ENCODE assay signal across 12 cellular contexts in the genomic region with DNA sequence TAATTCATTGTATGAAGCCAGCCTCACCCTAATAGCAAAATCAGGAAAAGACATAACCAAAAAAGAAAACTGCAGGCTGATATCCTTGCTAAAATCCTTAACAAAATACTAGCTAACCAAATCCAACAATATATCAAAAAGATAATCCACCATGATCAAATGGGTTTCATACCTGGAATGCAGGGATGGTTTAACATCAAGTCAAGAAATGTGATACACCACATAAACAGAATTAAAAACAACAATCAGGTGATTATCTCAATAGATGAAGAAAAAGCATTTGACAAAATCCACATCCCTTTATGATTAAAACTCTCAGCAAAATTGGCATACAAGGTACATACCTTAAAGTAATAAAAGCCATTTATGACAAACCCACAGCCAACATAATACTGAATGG. TPM values are rescaled to one million over a fixed set of nuclear protein-coding genes. Genes with fewer than 3 reads are reported as not detected.
"Had no signal": no experiment of that assay in that cellular context is flagged by ENCODE, and none has a peak within 500 bp of the region (broad histone marks: within the 10 kb centered on the region; RNA-seq: fewer than 3 reads in every experiment).

No MANE protein-coding gene starts in this region.

RNA-seq across cellular contexts. Expression of a gene that starts 29.2 kb away (rescaled TPM):
- total RNA-seq: OCI-LY7, PC-3, PC-9, Peyer's patch, Right ventricle myocardium inferior, Right ventricle myocardium superior, RPMI7951, SJCRH30, SJSA1, SK-MEL-5, T-cell had no signal
- polyA plus RNA-seq: SK-N-SH had no signal
